Comparison of ENCODE assay signal across 1 cellular context in genomic region chr15:70741677-70742293, GRCh38.
TF ChIP-seq lines count a peak whose summit lies in the region.

No MANE protein-coding gene starts in this region.

TF ChIP-seq in HCT116, 20 proteins besides CTCF, POLR2A, EP300 and RAD21 (continued from another document):
- no peak for TF ChIP-seq ZFX (IDR thresholded peaks at IDR 0.05)
- TF ChIP-seq TCF7L2 (IDR thresholded peaks at IDR 0.05; ENCODE audit: borderline replicate concordance, extremely low read depth, insufficient read depth, insufficient read length), result peak; percentile 9
- TF ChIP-seq EGR1 (IDR thresholded peaks at IDR 0.05; ENCODE audit: low read depth), result no peak
